ENCODE assay signal across 24 cellular contexts in genomic region chr10:131767716-131768115, GRCh38.
DNase-seq lines count a peak whose midpoint lies in the region; ATAC-seq lines count a peak whose summit lies in the region.
"Had no signal": no experiment of that assay in that cellular context is flagged by ENCODE, and none has a peak within 500 bp of the region (broad histone marks: within the 10 kb centered on the region; RNA-seq: fewer than 3 reads in every experiment).

No MANE protein-coding gene starts in this region.

- H3K4me1 Mint-ChIP-seq in activated CD4-positive, alpha-beta T cell treated with anti-CD3 and anti-CD28 coated beads, Interleukin-2, amount 10 ng/mL, durations not matched to agents 24 days and 14 days = no peaks in the 10 kb centered on the region
- H3K4me1 Mint-ChIP-seq: CD14-positive monocyte; CD4-positive, alpha-beta memory T cell; CD4-positive, CD25-positive, alpha-beta regulatory T cell; CD8-positive, alpha-beta memory T cell had no signal

- in situ Hi-C loops in SK-MEL-5 (cut with HindIII; ENCODE audit: low pct_unique_long_range_greater_than_20kb, low sequenced_read_pairs) = no loop called here

- intact Hi-C loops in activated CD4-positive, alpha-beta T cell treated with anti-CD3 and anti-CD28 coated beads, Interleukin-2, amount 10 ng/mL, durations not matched to agents 24 days and 14 days (cut with micrococcal nuclease) = no loop called here

- H3K4me3 Mint-ChIP-seq in activated CD4-positive, alpha-beta T cell treated with anti-CD3 and anti-CD28 coated beads, Interleukin-2, amount 10 ng/mL, durations not matched to agents 24 days and 14 days = no peak overlapping the region
- H3K4me3 Mint-ChIP-seq: CD14-positive monocyte; CD4-positive, alpha-beta memory T cell; CD4-positive, CD25-positive, alpha-beta regulatory T cell; CD8-positive, alpha-beta memory T cell had no signal

- H3K36me3 Mint-ChIP-seq in activated CD4-positive, alpha-beta T cell treated with anti-CD3 and anti-CD28 coated beads, Interleukin-2, amount 10 ng/mL, durations not matched to agents 24 days and 14 days (ENCODE audit: low read depth) = no peaks in the 10 kb centered on the region
- H3K36me3 Mint-ChIP-seq: CD14-positive monocyte; CD4-positive, alpha-beta memory T cell; CD4-positive, CD25-positive, alpha-beta regulatory T cell; CD8-positive, alpha-beta memory T cell had no signal

- no peak overlapping the region for H3K27ac Mint-ChIP-seq in activated CD4-positive, alpha-beta T cell treated with anti-CD3 and anti-CD28 coated beads, Interleukin-2, amount 10 ng/mL, durations not matched to agents 24 days and 14 days
- H3K27ac Mint-ChIP-seq: CD14-positive monocyte; CD4-positive, alpha-beta memory T cell; CD8-positive, alpha-beta memory T cell had no signal

- H3K9me3 Mint-ChIP-seq in activated CD4-positive, alpha-beta T cell treated with anti-CD3 and anti-CD28 coated beads, Interleukin-2, amount 10 ng/mL, durations not matched to agents 24 days and 14 days = no peaks in the 10 kb centered on the region

- ATAC-seq in HG03354 (IDR thresholded peaks at IDR 0.05; ENCODE audit: poor library complexity, severe bottlenecking, unreplicated experiment) (no peak), HG02884 (IDR thresholded peaks at IDR 0.05; ENCODE audit: unreplicated experiment) (no peak)
- ATAC-seq: GM12878 had no signal

- peaks cover 1% of the 10 kb centered on the region for H3K27me3 Mint-ChIP-seq in activated CD4-positive, alpha-beta T cell treated with anti-CD3 and anti-CD28 coated beads, Interleukin-2, amount 10 ng/mL, durations not matched to agents 24 days and 14 days

- DNase-seq in COLO829 (ENCODE audit: low spot score) (peak; percentile 10), NCI-H526 (lab: John Stamatoyannopoulos, UW) (peak; percentile 70 to 85), SK-MEL-5 (ENCODE audit: low read depth, low spot score) (peak; percentile 68), epidermal melanocyte (ENCODE audit: insufficient read length, low spot score) (peak; percentile 50), COR-L47 (lab: John Stamatoyannopoulos, UW) (no peak)
- DNase-seq in activated CD4-positive, alpha-beta T cell treated with anti-CD3 and anti-CD28 coated beads, Interleukin-2, amount 10 ng/mL, durations not matched to agents 24 days and 14 days = no peak
- DNase-seq: 8988T; ACHN; BE2C; C1 segment of cervical spinal cord; CD4-positive, alpha-beta memory T cell; CD4-positive, CD25-positive, alpha-beta regulatory T cell; CD8-positive, alpha-beta memory T cell; DMS 273 treated with DMSO at 0.1 percent for 48 hours; DMS153; DMS53; DMS79; DND-41; EL; GDM1 had no signal

Comparison
In these comparisons a context has a peak if more than half of its experiments do, and no peak if none do; other contexts are left out.
1. DNase-seq: peak in COLO829 (single experiment), NCI-H526 (2 of 2), SK-MEL-5 (single experiment) and epidermal melanocyte (single experiment); none in COR-L47 (single experiment) and activated CD4-positive, alpha-beta T cell treated with anti-CD3 and anti-CD28 coated beads, Interleukin-2, amount 10 ng/mL, durations not matched to agents 24 days and 14 days (single experiment).